In genomic region chr2:238646803-238647202, GRCh38 we compare ENCODE assay signal across 22 cellular contexts.
DNase-seq lines count a peak whose midpoint lies in the region; ATAC-seq, FAIRE-seq and TF ChIP-seq lines count a peak whose summit lies in the region.
"Had no signal": no experiment of that assay in that cellular context is flagged by ENCODE, and none has a peak within 500 bp of the region (broad histone marks: within the 10 kb centered on the region; RNA-seq: fewer than 3 reads in every experiment).

No MANE protein-coding gene starts in this region.

- H3K79me1 ChIP-seq in trophoblast cell (ENCODE audit: low read length) = no peaks in the 10 kb centered on the region

- TF ChIP-seq EP300 in A549 (IDR thresholded peaks at IDR 0.05) = no peak
- no peak for TF ChIP-seq EP300 in esophagus muscularis mucosa (IDR thresholded peaks at IDR 0.05)

- H3F3A ChIP-seq in neural progenitor cell (ENCODE audit: low read depth) = no peaks in the 10 kb centered on the region

- no peak overlapping the region for H3K9ac ChIP-seq in trophoblast cell (ENCODE audit: low read length)
- peak overlapping the region in 1 of 2 donors; percentile 10 for H3K9ac ChIP-seq in stomach smooth muscle (ENCODE audit: low read length in 2 of 2)
- H3K9ac ChIP-seq in neural progenitor cell = no peak overlapping the region
- H3K9ac ChIP-seq: BLaER1 treated with 17β-estradiol and CSF1 and Interleukin-3, amounts not matched to agents 10 nM and 100 nM had no signal

- no peak overlapping the region for H4K91ac ChIP-seq in trophoblast cell (ENCODE audit: low read depth, low read length)

- no peaks in the 10 kb centered on the region for H3K36me3 Mint-ChIP-seq in neural progenitor cell
- H3K36me3 Mint-ChIP-seq: CD8-positive, alpha-beta T cell had no signal

- peaks cover 11% of the 10 kb centered on the region for H3K27me3 Mint-ChIP-seq in neural progenitor cell (ENCODE audit: insufficient read depth, low read depth)

- H3K36me3 ChIP-seq in esophagus muscularis mucosa = no peaks in the 10 kb centered on the region
- no peaks in the 10 kb centered on the region for H3K36me3 ChIP-seq in trophoblast cell (ENCODE audit: control insufficient read depth in 1 of 2, insufficient read depth in 2 of 2, low read length in 2 of 2)
- H3K36me3 ChIP-seq in stomach smooth muscle (ENCODE audit: control insufficient read depth in 2 of 2, insufficient read depth in 2 of 2, low read length in 2 of 2) = no peaks in the 10 kb centered on the region
- no peaks in the 10 kb centered on the region for H3K36me3 ChIP-seq in neural progenitor cell
- H3K36me3 ChIP-seq: BLaER1 treated with 17β-estradiol and CSF1 and Interleukin-3, amounts not matched to agents 10 nM and 100 nM had no signal

- H2AFZ ChIP-seq in trophoblast cell (ENCODE audit: insufficient read depth, low read length, poor library complexity) (no peak overlapping the region), neural progenitor cell (replicated peaks) (no peak overlapping the region)
- H2AFZ ChIP-seq: GM23338 had no signal

- POLR2A ChIA-PET in A549 (lab: Yijun Ruan, JAX) = no interaction called here

- TF ChIP-seq CTCF in A549 (IDR thresholded peaks at IDR 0.05) (no peak), esophagus muscularis mucosa (IDR thresholded peaks at IDR 0.05) (no peak), neural progenitor cell (IDR thresholded peaks at IDR 0.05) (no peak)

- H3K27me3 ChIP-seq in esophagus muscularis mucosa = no peaks in the 10 kb centered on the region
- H3K27me3 ChIP-seq in trophoblast cell (ENCODE audit: insufficient read depth, low read length) = no peaks in the 10 kb centered on the region
- H3K27me3 ChIP-seq in stomach smooth muscle (ENCODE audit: control insufficient read depth in 1 of 2, insufficient read depth in 2 of 2, low read length in 2 of 2) = no peaks in the 10 kb centered on the region
- H3K27me3 ChIP-seq in neural progenitor cell = no peaks in the 10 kb centered on the region
- H3K27me3 ChIP-seq: BLaER1 treated with 17β-estradiol and CSF1 and Interleukin-3, amounts not matched to agents 10 nM and 100 nM had no signal

- H4K20me1 ChIP-seq in neural progenitor cell (ENCODE audit: low read depth) = no peaks in the 10 kb centered on the region
- H4K20me1 ChIP-seq: BLaER1 treated with 17β-estradiol and CSF1 and Interleukin-3, amounts not matched to agents 10 nM and 100 nM had no signal

- H3K79me2 ChIP-seq in trophoblast cell (ENCODE audit: control insufficient read depth, insufficient read depth, low read length, poor library complexity) (no peaks in the 10 kb centered on the region), neural progenitor cell (ENCODE audit: low read depth) (no peaks in the 10 kb centered on the region)

- no peak overlapping the region for H3K4ac ChIP-seq in trophoblast cell (ENCODE audit: low read depth, low read length)

- no peak overlapping the region for H2BK12ac ChIP-seq in trophoblast cell (ENCODE audit: low read length)

- H3K4me1 Mint-ChIP-seq in neural progenitor cell = peaks cover 16% of the 10 kb centered on the region
- H3K4me1 Mint-ChIP-seq: B cell, GM23338 had no signal

- H3K4me3 Mint-ChIP-seq in neural progenitor cell = no peak overlapping the region
- H3K4me3 Mint-ChIP-seq: B cell; CD8-positive, alpha-beta T cell; GM23338 had no signal

- WGBS in A549 (ENCODE audit: missing lambda C conversion rate) = 78% methylated on average over 4 of the region's 4 CpGs
- WGBS in esophagus muscularis mucosa = 84% methylated on average over 4 of the region's 4 CpGs
- WGBS in trophoblast cell (ENCODE audit: extremely low coverage, insufficient coverage, insufficient read length) = no CpG with 5 or more reads among the region's 4 CpGs

- H3K14ac ChIP-seq in trophoblast cell (ENCODE audit: low read length) = no peak overlapping the region

- no peak for FAIRE-seq in A549 (lab: Jason Lieb, UNC)
- FAIRE-seq: G401.6, GM12892, GM18507, H54, HTR-8/SVneo had no signal

- no peak for ATAC-seq in A549
- ATAC-seq in HG02840 (IDR thresholded peaks at IDR 0.05; ENCODE audit: low FRiP score, unreplicated experiment) = no peak
- ATAC-seq: CD8-positive, alpha-beta T cell; GM23338 had no signal

- H4K8ac ChIP-seq in trophoblast cell (ENCODE audit: low read depth, low read length) = no peak overlapping the region

- TF ChIP-seq POLR2A in A549 (IDR thresholded peaks at IDR 0.05; ENCODE audit: low read length) = no peak
- no peak for TF ChIP-seq POLR2A in esophagus muscularis mucosa (IDR thresholded peaks at IDR 0.05; ENCODE audit: low read depth)

- H4K12ac ChIP-seq in trophoblast cell (ENCODE audit: low read depth, low read length) = no peak overlapping the region

- no peak overlapping the region for H3K18ac ChIP-seq in trophoblast cell (ENCODE audit: low read length)

- peaks cover 6% of the 10 kb centered on the region for H3K9me3 Mint-ChIP-seq in neural progenitor cell
- H3K9me3 Mint-ChIP-seq: CD8-positive, alpha-beta T cell; GM23338 had no signal

- H3K4me1 ChIP-seq in A549 (peaks cover 33% of the 10 kb centered on the region), esophagus muscularis mucosa (peaks cover 3 to 36% (median 33%) of the 10 kb centered on the region in 4 donors), trophoblast cell (ENCODE audit: control insufficient read depth in 1 of 2, insufficient read depth in 2 of 2, low read length in 2 of 2) (no peaks in the 10 kb centered on the region), stomach smooth muscle (ENCODE audit: control insufficient read depth, insufficient read depth, low read length) (peaks cover 31% of the 10 kb centered on the region), neural progenitor cell (no peaks in the 10 kb centered on the region)

- H2AK5ac ChIP-seq in trophoblast cell (ENCODE audit: low read length) = no peak overlapping the region

- no peak for DNase-seq in A549 (ENCODE audit: low read depth in 1 of 2, low spot score in 1 of 2)
- peak; percentile 80 for DNase-seq in esophagus muscularis mucosa (ENCODE audit: extremely low spot score)
- DNase-seq in trophoblast cell = no peak
- no peak for DNase-seq in neural progenitor cell (ENCODE audit: low spot score)
- no peak for DNase-seq in DMS153 (lab: John Stamatoyannopoulos, UW)
- DNase-seq: 8988T; Calu3; CD8-positive, alpha-beta T cell; DMS 273 treated with DMSO at 0.1 percent for 48 hours; HCEC 1CT; IMR-90 had no signal

- H3K23ac ChIP-seq in trophoblast cell (ENCODE audit: low read length) = no peak overlapping the region

- H3K27ac Mint-ChIP-seq in neural progenitor cell = no peak overlapping the region
- H3K27ac Mint-ChIP-seq: B cell; CD8-positive, alpha-beta T cell; GM23338 had no signal

- H3K4me2 ChIP-seq in A549 (no peak overlapping the region), trophoblast cell (ENCODE audit: low read length) (no peak overlapping the region), neural progenitor cell (no peak overlapping the region)
- H3K4me2 ChIP-seq: GM23338 had no signal

- H3K4me3 ChIP-seq in A549 (no peak overlapping the region), esophagus muscularis mucosa (no peak overlapping the region), trophoblast cell (ENCODE audit: low read depth, low read length) (peak overlapping the region; percentile 6), stomach smooth muscle (ENCODE audit: low read length in 2 of 2) (no peak overlapping the region), neural progenitor cell (no peak overlapping the region)
- H3K4me3 ChIP-seq: BLaER1 treated with 17β-estradiol and CSF1 and Interleukin-3, amounts not matched to agents 10 nM and 100 nM; GM23338 had no signal

- no peak overlapping the region for H2BK120ac ChIP-seq in trophoblast cell (ENCODE audit: insufficient read depth, low read length, poor library complexity)

- H3K9me3 ChIP-seq in A549 (peaks cover 6% of the 10 kb centered on the region; the same call in 2 of the 3 replicates), esophagus muscularis mucosa (no peaks in the 10 kb centered on the region), trophoblast cell (ENCODE audit: insufficient read depth, low read depth, low read length) (peaks cover 8% of the 10 kb centered on the region), stomach smooth muscle (ENCODE audit: control insufficient read depth in 2 of 2, low read length in 2 of 2) (no peaks in the 10 kb centered on the region), neural progenitor cell (ENCODE audit: low read depth) (no peaks in the 10 kb centered on the region)

- intact Hi-C loops in esophagus muscularis mucosa (cut with DNase I) = no loop called here

- no peak for TF ChIP-seq RAD21 in A549 (conservative IDR thresholded peaks at IDR 0.05 in 1 of 2, IDR thresholded peaks at IDR 0.05 in 1 of 2)

- H2BK5ac ChIP-seq in trophoblast cell (ENCODE audit: low read depth, low read length, poor library complexity) = no peak overlapping the region

- CTCF ChIA-PET in A549 (lab: Yijun Ruan, JAX) = no interaction called here

- peak overlapping the region; percentile 21 to 81; a peak in 2 of 6 replicates for H3K27ac ChIP-seq in A549
- peak overlapping the region; percentile 81 to 86 (median 85) for H3K27ac ChIP-seq in esophagus muscularis mucosa (replicated peaks in 1 of 4)
- H3K27ac ChIP-seq in trophoblast cell (ENCODE audit: low read depth, low read length) = no peak overlapping the region
- peak overlapping the region; percentile 93 for H3K27ac ChIP-seq in stomach smooth muscle (ENCODE audit: low read length)
- no peak overlapping the region for H3K27ac ChIP-seq in neural progenitor cell
- H3K27ac ChIP-seq: HL-60 had no signal

TF ChIP-seq in A549, 52 proteins besides CTCF, POLR2A, EP300 and RAD21 (continues in another document):
- TF ChIP-seq NPAS2 (CRISPR knock-in tag; IDR thresholded peaks at IDR 0.05; ENCODE audit: borderline replicate concordance) (no peak), ZNF302 (CRISPR knock-in tag; IDR thresholded peaks at IDR 0.05) (no peak)

Comparison
In these comparisons a context has a peak if more than half of its experiments do, and no peak if none do; other contexts are left out.
1. H3K27ac ChIP-seq: peak in A549 (2 of 2), esophagus muscularis mucosa (4 of 4) and stomach smooth muscle (single experiment); none in trophoblast cell (single experiment) and neural progenitor cell (single experiment).